ENCODE assay signal across 1 cellular context in the genomic region with DNA sequence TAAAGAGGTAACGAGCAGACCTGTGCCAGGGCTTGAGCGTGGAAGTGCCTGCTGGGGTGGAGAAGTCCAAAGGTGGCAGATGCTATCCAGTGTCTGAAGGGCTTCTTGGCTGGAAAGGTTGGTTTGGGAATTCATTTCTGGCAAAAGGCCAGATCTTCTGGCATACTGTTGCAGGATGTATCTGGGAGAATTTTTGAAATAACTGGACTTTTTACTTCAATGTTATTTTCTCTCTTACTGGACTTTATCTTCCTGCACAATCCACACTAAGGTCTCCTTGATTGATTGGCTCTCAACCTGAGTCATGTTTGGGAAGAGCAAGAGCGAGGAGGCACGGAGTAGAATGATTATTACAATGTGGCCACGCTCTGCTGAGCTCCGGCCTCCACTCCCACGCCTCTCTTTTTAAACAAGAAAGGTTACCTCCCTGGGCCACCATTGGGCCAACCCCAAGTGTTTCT.
TF ChIP-seq lines count a peak whose summit lies in the region.

No MANE protein-coding gene starts in this region.

TF ChIP-seq in K562, 482 proteins besides CTCF, POLR2A, EP300 and RAD21 (continued from another document and continues in another):
- TF ChIP-seq NFIC (IDR thresholded peaks at IDR 0.05) (peak; percentile 96), GATA2 (CRISPR knock-in tag; IDR thresholded peaks at IDR 0.05) (0 out of 2 replicates have a peak, but pooled peaks have one; percentile 13), CREB3 (tag; conservative IDR thresholded peaks at IDR 0.05; ENCODE audit: low read depth) (no peak), CBFA2T3 (IDR thresholded peaks at IDR 0.05) (peak; percentile 68), PML (IDR thresholded peaks at IDR 0.05; ENCODE audit: low read length) (0 out of 2 replicates have a peak, but pooled peaks have one; percentile 27), KDM1A (IDR thresholded peaks at IDR 0.05) (0 out of 4 replicates have a peak, but pooled peaks of 1 of the 2 experiments have one; percentile 26), ZBTB7A (IDR thresholded peaks at IDR 0.05; ENCODE audit: borderline replicate concordance, control insufficient read depth, low read depth, low read length) (no peak), ILF3 (IDR thresholded peaks at IDR 0.05; ENCODE audit: borderline replicate concordance) (no peak), TAF1 (IDR thresholded peaks at IDR 0.05; ENCODE audit: control insufficient read depth, extremely low read depth, insufficient read depth, low read length, severe bottlenecking) (no peak), ZNF12 (CRISPR knock-in tag; IDR thresholded peaks at IDR 0.05) (no peak), SMARCE1 (IDR thresholded peaks at IDR 0.05) (peak; percentile 69), CHCHD3 (CRISPR knock-in tag; IDR thresholded peaks at IDR 0.05) (no peak), SOX6 (IDR thresholded peaks at IDR 0.05) (peak; percentile 72), CREM (IDR thresholded peaks at IDR 0.05; ENCODE audit: low read depth) (0 out of 2 replicates have a peak, but pooled peaks have one; percentile 37), JUND (IDR thresholded peaks at IDR 0.05; ENCODE audit: borderline replicate concordance, low read depth, low read length) (peak; percentile 67; the same call in 1 of the 2 replicates), JUND (tag; IDR thresholded peaks at IDR 0.05; ENCODE audit: borderline replicate concordance, low read depth, low read length) (peak; percentile 57; the same call in 1 of the 3 replicates), WHSC1 (IDR thresholded peaks at IDR 0.05; ENCODE audit: low read length) (no peak), ETV5 (CRISPR knock-in tag; IDR thresholded peaks at IDR 0.05; ENCODE audit: low read depth) (no peak), NFIX (CRISPR knock-in tag; IDR thresholded peaks at IDR 0.05; ENCODE audit: low read depth) (peak; percentile 47; the same call in 1 of the 2 replicates), SRF (CRISPR knock-in tag; IDR thresholded peaks at IDR 0.05) (peak in 1 of 2 experiments; percentile 87; a peak in 1 of 4 replicates), DPF2 (IDR thresholded peaks at IDR 0.05) (peak; percentile 81), FOSL1 (tag; conservative IDR thresholded peaks at IDR 0.05) (peak; percentile 65), MYNN (IDR thresholded peaks at IDR 0.05) (no peak), MYNN (CRISPR knock-in tag; IDR thresholded peaks at IDR 0.05) (no peak), SMAD4 (CRISPR knock-in tag; conservative IDR thresholded peaks at IDR 0.05) (0 out of 2 replicates have a peak, but pooled peaks have one; percentile 31), LEF1 (IDR thresholded peaks at IDR 0.05) (0 out of 2 replicates have a peak, but pooled peaks have one; percentile 26), MIER1 (IDR thresholded peaks at IDR 0.05; ENCODE audit: low read depth) (no peak), BCOR (IDR thresholded peaks at IDR 0.05) (no peak), CBX3 (IDR thresholded peaks at IDR 0.05; ENCODE audit: borderline replicate concordance in 1 of 2, low read length in 2 of 2) (peak in 1 of 2 experiments; percentile 24; a peak in 1 of 3 replicates), KLF16 (IDR thresholded peaks at IDR 0.05) (peak; percentile 46; the same call in 1 of the 2 replicates), MEIS2 (IDR thresholded peaks at IDR 0.05; ENCODE audit: partially characterized antibody) (peak; percentile 91), ZFP36 (IDR thresholded peaks at IDR 0.05; ENCODE audit: low read depth, low read length, partially characterized antibody) (peak; percentile 21), RCOR1 (IDR thresholded peaks at IDR 0.05; ENCODE audit: borderline replicate concordance in 1 of 2, low read depth in 2 of 2, low read length in 2 of 2) (peak in 1 of 2 experiments; percentile 38; a peak in 1 of 4 replicates), PURB (CRISPR knock-in tag; IDR thresholded peaks at IDR 0.05; ENCODE audit: low read depth) (no peak), EP400 (IDR thresholded peaks at IDR 0.05) (peak; percentile 21; the same call in 1 of the 2 replicates), NFE2 (IDR thresholded peaks at IDR 0.05; ENCODE audit: low read depth) (peak; percentile 81), ARID1B (IDR thresholded peaks at IDR 0.05) (peak; percentile 76), NKRF (IDR thresholded peaks at IDR 0.05; ENCODE audit: borderline replicate concordance) (no peak), ZNF507 (tag; conservative IDR thresholded peaks at IDR 0.05) (no peak), TCF3 (CRISPR knock-in tag; IDR thresholded peaks at IDR 0.05) (peak; percentile 63), KAT8 (IDR thresholded peaks at IDR 0.05; ENCODE audit: low read depth) (no peak), MAZ (CRISPR knock-in tag; conservative IDR thresholded peaks at IDR 0.05 in 1 of 2, IDR thresholded peaks at IDR 0.05 in 1 of 2) (peak in 1 of 2 experiments; percentile 49; a peak in 1 of 4 replicates)
- TF ChIP-seq, protein P1, sequence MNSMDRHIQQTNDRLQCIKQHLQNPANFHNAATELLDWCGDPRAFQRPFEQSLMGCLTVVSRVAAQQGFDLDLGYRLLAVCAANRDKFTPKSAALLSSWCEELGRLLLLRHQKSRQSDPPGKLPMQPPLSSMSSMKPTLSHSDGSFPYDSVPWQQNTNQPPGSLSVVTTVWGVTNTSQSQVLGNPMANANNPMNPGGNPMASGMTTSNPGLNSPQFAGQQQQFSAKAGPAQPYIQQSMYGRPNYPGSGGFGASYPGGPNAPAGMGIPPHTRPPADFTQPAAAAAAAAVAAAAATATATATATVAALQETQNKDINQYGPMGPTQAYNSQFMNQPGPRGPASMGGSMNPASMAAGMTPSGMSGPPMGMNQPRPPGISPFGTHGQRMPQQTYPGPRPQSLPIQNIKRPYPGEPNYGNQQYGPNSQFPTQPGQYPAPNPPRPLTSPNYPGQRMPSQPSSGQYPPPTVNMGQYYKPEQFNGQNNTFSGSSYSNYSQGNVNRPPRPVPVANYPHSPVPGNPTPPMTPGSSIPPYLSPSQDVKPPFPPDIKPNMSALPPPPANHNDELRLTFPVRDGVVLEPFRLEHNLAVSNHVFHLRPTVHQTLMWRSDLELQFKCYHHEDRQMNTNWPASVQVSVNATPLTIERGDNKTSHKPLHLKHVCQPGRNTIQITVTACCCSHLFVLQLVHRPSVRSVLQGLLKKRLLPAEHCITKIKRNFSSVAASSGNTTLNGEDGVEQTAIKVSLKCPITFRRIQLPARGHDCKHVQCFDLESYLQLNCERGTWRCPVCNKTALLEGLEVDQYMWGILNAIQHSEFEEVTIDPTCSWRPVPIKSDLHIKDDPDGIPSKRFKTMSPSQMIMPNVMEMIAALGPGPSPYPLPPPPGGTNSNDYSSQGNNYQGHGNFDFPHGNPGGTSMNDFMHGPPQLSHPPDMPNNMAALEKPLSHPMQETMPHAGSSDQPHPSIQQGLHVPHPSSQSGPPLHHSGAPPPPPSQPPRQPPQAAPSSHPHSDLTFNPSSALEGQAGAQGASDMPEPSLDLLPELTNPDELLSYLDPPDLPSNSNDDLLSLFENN (IDR thresholded peaks at IDR 0.05; ENCODE audit: low read depth in 2 of 2, low read length in 2 of 2), result no peak
- TF ChIP-seq, protein P2, sequence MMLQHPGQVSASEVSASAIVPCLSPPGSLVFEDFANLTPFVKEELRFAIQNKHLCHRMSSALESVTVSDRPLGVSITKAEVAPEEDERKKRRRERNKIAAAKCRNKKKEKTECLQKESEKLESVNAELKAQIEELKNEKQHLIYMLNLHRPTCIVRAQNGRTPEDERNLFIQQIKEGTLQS (IDR thresholded peaks at IDR 0.05), result peak; percentile 33; the same call in 1 of the 2 replicates
- TF ChIP-seq, protein P2 (CRISPR knock-in tag; conservative IDR thresholded peaks at IDR 0.05), result no peak
- TF ChIP-seq, protein P3, sequence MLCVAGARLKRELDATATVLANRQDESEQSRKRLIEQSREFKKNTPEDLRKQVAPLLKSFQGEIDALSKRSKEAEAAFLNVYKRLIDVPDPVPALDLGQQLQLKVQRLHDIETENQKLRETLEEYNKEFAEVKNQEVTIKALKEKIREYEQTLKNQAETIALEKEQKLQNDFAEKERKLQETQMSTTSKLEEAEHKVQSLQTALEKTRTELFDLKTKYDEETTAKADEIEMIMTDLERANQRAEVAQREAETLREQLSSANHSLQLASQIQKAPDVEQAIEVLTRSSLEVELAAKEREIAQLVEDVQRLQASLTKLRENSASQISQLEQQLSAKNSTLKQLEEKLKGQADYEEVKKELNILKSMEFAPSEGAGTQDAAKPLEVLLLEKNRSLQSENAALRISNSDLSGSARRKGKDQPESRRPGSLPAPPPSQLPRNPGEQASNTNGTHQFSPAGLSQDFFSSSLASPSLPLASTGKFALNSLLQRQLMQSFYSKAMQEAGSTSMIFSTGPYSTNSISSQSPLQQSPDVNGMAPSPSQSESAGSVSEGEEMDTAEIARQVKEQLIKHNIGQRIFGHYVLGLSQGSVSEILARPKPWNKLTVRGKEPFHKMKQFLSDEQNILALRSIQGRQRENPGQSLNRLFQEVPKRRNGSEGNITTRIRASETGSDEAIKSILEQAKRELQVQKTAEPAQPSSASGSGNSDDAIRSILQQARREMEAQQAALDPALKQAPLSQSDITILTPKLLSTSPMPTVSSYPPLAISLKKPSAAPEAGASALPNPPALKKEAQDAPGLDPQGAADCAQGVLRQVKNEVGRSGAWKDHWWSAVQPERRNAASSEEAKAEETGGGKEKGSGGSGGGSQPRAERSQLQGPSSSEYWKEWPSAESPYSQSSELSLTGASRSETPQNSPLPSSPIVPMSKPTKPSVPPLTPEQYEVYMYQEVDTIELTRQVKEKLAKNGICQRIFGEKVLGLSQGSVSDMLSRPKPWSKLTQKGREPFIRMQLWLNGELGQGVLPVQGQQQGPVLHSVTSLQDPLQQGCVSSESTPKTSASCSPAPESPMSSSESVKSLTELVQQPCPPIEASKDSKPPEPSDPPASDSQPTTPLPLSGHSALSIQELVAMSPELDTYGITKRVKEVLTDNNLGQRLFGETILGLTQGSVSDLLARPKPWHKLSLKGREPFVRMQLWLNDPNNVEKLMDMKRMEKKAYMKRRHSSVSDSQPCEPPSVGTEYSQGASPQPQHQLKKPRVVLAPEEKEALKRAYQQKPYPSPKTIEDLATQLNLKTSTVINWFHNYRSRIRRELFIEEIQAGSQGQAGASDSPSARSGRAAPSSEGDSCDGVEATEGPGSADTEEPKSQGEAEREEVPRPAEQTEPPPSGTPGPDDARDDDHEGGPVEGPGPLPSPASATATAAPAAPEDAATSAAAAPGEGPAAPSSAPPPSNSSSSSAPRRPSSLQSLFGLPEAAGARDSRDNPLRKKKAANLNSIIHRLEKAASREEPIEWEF (CRISPR knock-in tag; IDR thresholded peaks at IDR 0.05), result no peak
- TF ChIP-seq, protein P4, sequence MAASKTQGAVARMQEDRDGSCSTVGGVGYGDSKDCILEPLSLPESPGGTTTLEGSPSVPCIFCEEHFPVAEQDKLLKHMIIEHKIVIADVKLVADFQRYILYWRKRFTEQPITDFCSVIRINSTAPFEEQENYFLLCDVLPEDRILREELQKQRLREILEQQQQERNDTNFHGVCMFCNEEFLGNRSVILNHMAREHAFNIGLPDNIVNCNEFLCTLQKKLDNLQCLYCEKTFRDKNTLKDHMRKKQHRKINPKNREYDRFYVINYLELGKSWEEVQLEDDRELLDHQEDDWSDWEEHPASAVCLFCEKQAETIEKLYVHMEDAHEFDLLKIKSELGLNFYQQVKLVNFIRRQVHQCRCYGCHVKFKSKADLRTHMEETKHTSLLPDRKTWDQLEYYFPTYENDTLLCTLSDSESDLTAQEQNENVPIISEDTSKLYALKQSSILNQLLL (CRISPR knock-in tag; IDR thresholded peaks at IDR 0.05; ENCODE audit: borderline replicate concordance), result no peak
- TF ChIP-seq, protein P5, sequence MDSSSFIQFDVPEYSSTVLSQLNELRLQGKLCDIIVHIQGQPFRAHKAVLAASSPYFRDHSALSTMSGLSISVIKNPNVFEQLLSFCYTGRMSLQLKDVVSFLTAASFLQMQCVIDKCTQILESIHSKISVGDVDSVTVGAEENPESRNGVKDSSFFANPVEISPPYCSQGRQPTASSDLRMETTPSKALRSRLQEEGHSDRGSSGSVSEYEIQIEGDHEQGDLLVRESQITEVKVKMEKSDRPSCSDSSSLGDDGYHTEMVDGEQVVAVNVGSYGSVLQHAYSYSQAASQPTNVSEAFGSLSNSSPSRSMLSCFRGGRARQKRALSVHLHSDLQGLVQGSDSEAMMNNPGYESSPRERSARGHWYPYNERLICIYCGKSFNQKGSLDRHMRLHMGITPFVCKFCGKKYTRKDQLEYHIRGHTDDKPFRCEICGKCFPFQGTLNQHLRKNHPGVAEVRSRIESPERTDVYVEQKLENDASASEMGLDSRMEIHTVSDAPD (CRISPR knock-in tag; IDR thresholded peaks at IDR 0.05), result no peak
